ENCODE assay signal across 15 cellular contexts in genomic region chr9:92507005-92507404, GRCh38. TPM values are rescaled to one million over a fixed set of nuclear protein-coding genes. Genes with fewer than 3 reads are reported as not detected.
DNase-seq lines count a peak whose midpoint lies in the region; ATAC-seq and TF ChIP-seq lines count a peak whose summit lies in the region.
"Had no signal": no experiment of that assay in that cellular context is flagged by ENCODE, and none has a peak within 500 bp of the region (broad histone marks: within the 10 kb centered on the region; RNA-seq: fewer than 3 reads in every experiment).

No MANE protein-coding gene starts in this region.

- no peak overlapping the region for H3K27ac ChIP-seq in CD4-positive, CD25-positive, alpha-beta regulatory T cell (ENCODE audit: insufficient read depth, low read length, poor library complexity, severe bottlenecking)
- H3K27ac ChIP-seq in PC-9: peak overlapping the region; percentile 99

- no peaks in the 10 kb centered on the region for H3K36me3 ChIP-seq in CD4-positive, CD25-positive, alpha-beta regulatory T cell (ENCODE audit: control insufficient read depth, insufficient read depth, low read length)
- no peaks in the 10 kb centered on the region for H3K36me3 ChIP-seq in PC-9 (ENCODE audit: low read depth)
- H3K36me3 ChIP-seq: ovary had no signal

- H3K9me3 Mint-ChIP-seq in CD4-positive, CD25-positive, alpha-beta regulatory T cell: no peaks in the 10 kb centered on the region
- H3K9me3 Mint-ChIP-seq in activated naive CD4-positive, alpha-beta T cell treated with anti-CD3 and anti-CD28 coated beads for 36 hours: no peaks in the 10 kb centered on the region
- H3K9me3 Mint-ChIP-seq: T-helper 2 cell treated with Interferon-gamma antibody and Interleukin-4, amounts not matched to agents 5 μg/mL and 100 μg/mL, for 36 hours had no signal

- no peaks in the 10 kb centered on the region for H3K79me2 ChIP-seq in PC-9 (ENCODE audit: low read depth)

- peak overlapping the region; percentile 30 for H2AFZ ChIP-seq in PC-9

- H3K4me3 Mint-ChIP-seq in CD4-positive, CD25-positive, alpha-beta regulatory T cell: no peak overlapping the region
- no peak overlapping the region for H3K4me3 Mint-ChIP-seq in activated naive CD4-positive, alpha-beta T cell treated with anti-CD3 and anti-CD28 coated beads for 36 hours
- H3K4me3 Mint-ChIP-seq: T-helper 2 cell treated with Interferon-gamma antibody and Interleukin-4, amounts not matched to agents 5 μg/mL and 100 μg/mL, for 36 hours had no signal

- H3K4me2 ChIP-seq in PC-9: peak overlapping the region; percentile 89

- no peak for TF ChIP-seq CTCF in PC-9 (conservative IDR thresholded peaks at IDR 0.05)

- H3K36me3 Mint-ChIP-seq in CD4-positive, CD25-positive, alpha-beta regulatory T cell: no peaks in the 10 kb centered on the region
- no peaks in the 10 kb centered on the region for H3K36me3 Mint-ChIP-seq in activated naive CD4-positive, alpha-beta T cell treated with anti-CD3 and anti-CD28 coated beads for 36 hours (ENCODE audit: low read depth)

- H3K4me1 Mint-ChIP-seq in CD4-positive, CD25-positive, alpha-beta regulatory T cell: no peaks in the 10 kb centered on the region
- peaks cover 3% of the 10 kb centered on the region for H3K4me1 Mint-ChIP-seq in activated naive CD4-positive, alpha-beta T cell treated with anti-CD3 and anti-CD28 coated beads for 36 hours (ENCODE audit: low read depth)

- no peaks in the 10 kb centered on the region for H3K27me3 Mint-ChIP-seq in CD4-positive, CD25-positive, alpha-beta regulatory T cell
- no peaks in the 10 kb centered on the region for H3K27me3 Mint-ChIP-seq in activated naive CD4-positive, alpha-beta T cell treated with anti-CD3 and anti-CD28 coated beads for 36 hours (ENCODE audit: low read depth)

- H3K27me3 ChIP-seq in CD4-positive, CD25-positive, alpha-beta regulatory T cell (ENCODE audit: control insufficient read depth, insufficient read depth, low read length): no peaks in the 10 kb centered on the region
- H3K27me3 ChIP-seq in PC-9 (ENCODE audit: insufficient read depth, low read depth): no peaks in the 10 kb centered on the region
- H3K27me3 ChIP-seq: ovary had no signal

- no peaks in the 10 kb centered on the region for H3K9me2 ChIP-seq in PC-9 (ENCODE audit: insufficient read depth)

- no peaks in the 10 kb centered on the region for H4K20me1 ChIP-seq in PC-9 (ENCODE audit: insufficient read depth)

- BruUV-seq in PC-9 (replicated peaks; lab: Mats Ljungman, UMichigan): TSS peak; percentile 87

- no peak for ATAC-seq in CD4-positive, CD25-positive, alpha-beta regulatory T cell (ENCODE audit: low read depth in 2 of 2)
- ATAC-seq in sciatic nerve: peak; percentile 3

- POLR2A ChIA-PET in PC-9 (lab: Charles Lee; ENCODE audit: unreplicated experiment): interaction anchor here (0.6 kb wide), 1 partner anchor 25 kb away, joined by 3 read pairs; the partner anchor contains the start of gene ASPN

- intact Hi-C loops in PC-9 (cut with micrococcal nuclease; ENCODE audit: unreplicated experiment) (loop anchor here (2.0 kb wide), 2 partner anchors 26 to 178 kb away; no protein-coding TSS in a partner anchor), sciatic nerve (cut with DNase I) (no loop called here)
- intact Hi-C loops in activated naive CD4-positive, alpha-beta T cell treated with anti-CD3 and anti-CD28 coated beads for 36 hours (cut with micrococcal nuclease): no loop called here

- no peak for DNase-seq in CD4-positive, CD25-positive, alpha-beta regulatory T cell
- DNase-seq in PC-9: no peak
- DNase-seq in fibroblast of gingiva (ENCODE audit: low read depth): peak; percentile 15
- no peak for DNase-seq in sciatic nerve (ENCODE audit: low spot score)
- DNase-seq in activated naive CD4-positive, alpha-beta T cell treated with anti-CD3 and anti-CD28 coated beads for 36 hours: no peak
- DNase-seq in NCI-H774 (lab: John Stamatoyannopoulos, UW): no peak
- no peak for DNase-seq in NCI-H524 (lab: John Stamatoyannopoulos, UW)
- no peak for DNase-seq in HuH-7 (ENCODE audit: low spot score)
- DNase-seq: DMS79, hypothalamus, NCI-H1417 had no signal

- CTCF ChIA-PET in PC-9 (lab: Charles Lee): no interaction called here
- CTCF ChIA-PET in activated naive CD4-positive, alpha-beta T cell treated with anti-CD3 and anti-CD28 coated beads for 36 hours (lab: Charles Lee): no interaction called here

- peak overlapping the region in 2 of 3 donors; percentile 32 to 71 for H3K27ac Mint-ChIP-seq in CD4-positive, CD25-positive, alpha-beta regulatory T cell
- no peak overlapping the region for H3K27ac Mint-ChIP-seq in activated naive CD4-positive, alpha-beta T cell treated with anti-CD3 and anti-CD28 coated beads for 36 hours
- H3K27ac Mint-ChIP-seq: T-helper 2 cell treated with Interferon-gamma antibody and Interleukin-4, amounts not matched to agents 5 μg/mL and 100 μg/mL, for 36 hours had no signal

- H3K9me3 ChIP-seq in CD4-positive, CD25-positive, alpha-beta regulatory T cell (ENCODE audit: control insufficient read depth in 2 of 2, low read length in 2 of 2): no peaks in the 10 kb centered on the region
- H3K9me3 ChIP-seq in PC-9 (ENCODE audit: insufficient read depth, low read depth): no peaks in the 10 kb centered on the region
- H3K9me3 ChIP-seq: ovary had no signal

- H3F3A ChIP-seq in PC-9 (ENCODE audit: insufficient read depth, low read depth): peaks cover 27% of the 10 kb centered on the region

- H3K4me1 ChIP-seq in CD4-positive, CD25-positive, alpha-beta regulatory T cell (ENCODE audit: control insufficient read depth, insufficient read depth, low read length, poor library complexity, severe bottlenecking): no peaks in the 10 kb centered on the region
- peaks cover 34% of the 10 kb centered on the region for H3K4me1 ChIP-seq in PC-9 (replicated peaks; ENCODE audit: insufficient read depth)

- no peak overlapping the region for H3K4me3 ChIP-seq in CD4-positive, CD25-positive, alpha-beta regulatory T cell (ENCODE audit: low read depth, low read length)
- H3K4me3 ChIP-seq in PC-9: no peak overlapping the region
- H3K4me3 ChIP-seq: ovary had no signal

RNA-seq across cellular contexts. Expression of gene ASPN, which starts 24.7 kb away (rescaled TPM):
- total RNA-seq in CD4-positive, CD25-positive, alpha-beta regulatory T cell: not detected
- polyA plus RNA-seq in CD4-positive, CD25-positive, alpha-beta regulatory T cell: not detected
- total RNA-seq in PC-9 (2021): not detected in 2 replicates
- total RNA-seq in sciatic nerve: 14.4 TPM
- not detected for total RNA-seq in activated naive CD4-positive, alpha-beta T cell treated with anti-CD3 and anti-CD28 coated beads for 36 hours
- total RNA-seq: lung microvascular endothelial cell, NCI-H460 had no signal

RNA-seq across cellular contexts. Expression of gene ECM2, which starts 28.8 kb away (rescaled TPM):
- total RNA-seq in CD4-positive, CD25-positive, alpha-beta regulatory T cell: not detected
- not detected for polyA plus RNA-seq in CD4-positive, CD25-positive, alpha-beta regulatory T cell
- total RNA-seq in PC-9 (2021): 1.9 and 3.1 TPM in 2 replicates
- 62.0 TPM for total RNA-seq in sciatic nerve
- not detected for total RNA-seq in activated naive CD4-positive, alpha-beta T cell treated with anti-CD3 and anti-CD28 coated beads for 36 hours
- total RNA-seq: lung microvascular endothelial cell had no signal

Comparison
In these comparisons a context has a peak if more than half of its experiments do, and no peak if none do; other contexts are left out.
1. RNA of gene ASPN, which starts 24.7 kb away (total RNA-seq): 14.4 TPM in sciatic nerve (single experiment); not detected in CD4-positive, CD25-positive, alpha-beta regulatory T cell (single experiment), not detected in PC-9 and not detected in activated naive CD4-positive, alpha-beta T cell treated with anti-CD3 and anti-CD28 coated beads for 36 hours; every median in the first group is over 10 times any median in the second.
2. RNA of gene ECM2, which starts 28.8 kb away (total RNA-seq): 62.0 TPM in sciatic nerve (single experiment); 1.9 to 3.1 TPM in PC-9, not detected in CD4-positive, CD25-positive, alpha-beta regulatory T cell (single experiment) and not detected in activated naive CD4-positive, alpha-beta T cell treated with anti-CD3 and anti-CD28 coated beads for 36 hours; every median in the first group is over 10 times any median in the second.